Comparison of ENCODE assay signal across 9 cellular contexts in the genomic region with DNA sequence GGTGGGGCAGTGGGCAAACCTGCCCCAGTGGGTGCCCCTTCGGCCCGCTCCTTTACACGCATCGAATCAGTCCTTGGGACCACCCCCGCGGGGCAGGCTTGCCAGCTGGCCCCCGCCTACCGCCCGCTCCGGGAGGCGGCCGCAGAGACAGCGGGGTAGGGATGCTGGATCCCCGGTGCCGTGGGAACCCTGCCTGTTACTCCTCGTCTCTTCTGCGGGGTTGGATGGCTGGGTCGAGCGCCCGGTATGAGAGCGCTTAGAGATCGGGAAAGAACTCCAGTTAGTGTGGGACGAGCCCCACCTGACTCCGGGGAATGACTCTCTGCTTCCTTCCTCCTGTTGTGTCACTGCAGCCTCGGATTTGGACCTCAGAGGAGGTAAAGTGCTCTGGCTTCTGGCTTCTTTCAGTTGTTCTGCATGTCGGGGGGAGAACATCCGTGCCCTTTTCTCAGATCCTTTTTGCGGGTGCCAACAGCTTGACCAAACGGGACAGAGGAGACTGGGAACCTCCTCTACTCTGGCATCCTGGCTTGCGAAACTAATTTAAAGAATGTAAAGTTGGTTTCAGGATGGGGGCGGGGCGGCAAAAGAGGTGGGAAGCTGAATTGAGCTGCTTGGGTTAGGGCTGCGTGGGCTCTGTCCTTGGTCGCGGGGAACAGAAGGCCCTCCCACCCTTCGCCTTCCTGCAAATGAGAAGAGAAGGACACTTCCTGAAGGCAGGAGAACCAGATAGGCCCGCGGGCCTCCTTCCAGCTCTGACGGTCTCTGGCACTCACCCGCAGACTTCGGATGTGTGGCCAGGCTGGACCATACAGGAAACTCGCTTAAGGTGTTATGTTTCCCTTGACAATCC. TPM values are rescaled to one million over a fixed set of nuclear protein-coding genes. Genes with fewer than 3 reads are reported as not detected.
DNase-seq lines count a peak whose midpoint lies in the region; ATAC-seq, FAIRE-seq and TF ChIP-seq lines count a peak whose summit lies in the region.
"Had no signal": no experiment of that assay in that cellular context is flagged by ENCODE, and none has a peak within 500 bp of the region (broad histone marks: within the 10 kb centered on the region; RNA-seq: fewer than 3 reads in every experiment).

No MANE protein-coding gene starts in this region.

- H4K8ac ChIP-seq in mesendoderm (ENCODE audit: low read depth, low read length), result no peak overlapping the region

- no peaks in the 10 kb centered on the region for H4K20me1 ChIP-seq in endothelial cell of umbilical vein (replicated peaks; ENCODE audit: control insufficient read depth, extremely low read depth, insufficient read depth, low read length)

- H3K27ac ChIP-seq in endothelial cell of umbilical vein (ENCODE audit: insufficient read depth, low read depth, low read length) (no peak overlapping the region), mesendoderm (ENCODE audit: low read depth, low read length) (no peak overlapping the region), transverse colon (peak overlapping the region; percentile 67 to 86 (median 77))
- H3K27ac ChIP-seq: KMS-11 had no signal

- H3K4me1 ChIP-seq in endothelial cell of umbilical vein (ENCODE audit: control insufficient read depth, extremely low read depth, insufficient read depth, low read length) (peaks cover 17% of the 10 kb centered on the region), mesendoderm (ENCODE audit: control insufficient read depth, low read depth, low read length) (no peaks in the 10 kb centered on the region), transverse colon (peaks cover 0 to 15% (median 5%) of the 10 kb centered on the region in 4 donors)

- H3K27me3 ChIP-seq in endothelial cell of umbilical vein (ENCODE audit: control insufficient read depth in 2 of 2, insufficient read depth in 2 of 2, low read length in 2 of 2) (peaks cover 50 to 60% of the 10 kb centered on the region in 2 experiments), mesendoderm (ENCODE audit: insufficient read depth, low read length, poor library complexity) (peaks cover 1% of the 10 kb centered on the region), transverse colon (peaks cover 51% of the 10 kb centered on the region)

- H2BK15ac ChIP-seq in mesendoderm (replicated peaks; ENCODE audit: low read depth), result no peak overlapping the region

- TF ChIP-seq POLR2A in endothelial cell of umbilical vein (IDR thresholded peaks at IDR 0.05; ENCODE audit: low read depth, low read length) (no peak), transverse colon (IDR thresholded peaks at IDR 0.05) (no peak)

- in situ Hi-C loops in transverse colon (cut with MboI; ENCODE audit: low pct_ligation_motif_present in 1 of 4, low pct_unique_long_range_greater_than_20kb in 1 of 4, low sequenced_read_pairs in 3 of 4), result no loop called here

- H3K56ac ChIP-seq in mesendoderm (ENCODE audit: low read length), result peak overlapping the region; percentile 28

- CTCF ChIA-PET in endothelial cell of umbilical vein (lab: Charles Lee), result interaction anchor here (1.2 to 1.4 kb wide), 2 partner anchors 9 to 27 kb away, joined by 4 to 5 read pairs; a partner anchor contains a TSS

- H3K9me1 ChIP-seq in endothelial cell of umbilical vein (replicated peaks; ENCODE audit: control insufficient read depth, extremely low read depth, insufficient read depth, low read length), result no peaks in the 10 kb centered on the region

- H4K5ac ChIP-seq in mesendoderm (ENCODE audit: low read length), result no peak overlapping the region

- no peaks in the 10 kb centered on the region for H3K36me3 ChIP-seq in endothelial cell of umbilical vein (ENCODE audit: control insufficient read depth in 2 of 2, extremely low read depth in 1 of 2, insufficient read depth in 2 of 2, low read length in 2 of 2)
- H3K36me3 ChIP-seq in mesendoderm (ENCODE audit: control insufficient read depth, insufficient read depth, low read length), result no peaks in the 10 kb centered on the region
- no peaks in the 10 kb centered on the region for H3K36me3 ChIP-seq in transverse colon

- no peak overlapping the region for H2BK120ac ChIP-seq in mesendoderm (ENCODE audit: low read depth, low read length)

- H3K4ac ChIP-seq in mesendoderm (ENCODE audit: low read depth, low read length), result no peak overlapping the region

- POLR2A ChIA-PET in endothelial cell of umbilical vein (lab: Charles Lee), result no interaction called here

- DNase-seq in ELR (ENCODE audit: low read depth) (peak; percentile 92), endothelial cell of umbilical vein (ENCODE audit: low read depth, low spot score) (peak; percentile 30), mesendoderm (peak; percentile 77), transverse colon (peak; percentile 21), HK-2 (ENCODE audit: unreplicated experiment) (no peak)

- no peak overlapping the region for H3K23ac ChIP-seq in mesendoderm (ENCODE audit: low read length)

- H2AFZ ChIP-seq in endothelial cell of umbilical vein (ENCODE audit: low read depth, low read length), result peak overlapping the region; percentile 81

- TSS peak; percentile 45 for BruUV-seq in endothelial cell of umbilical vein (replicated peaks; lab: Mats Ljungman, UMichigan)

- no peak overlapping the region for H3K18ac ChIP-seq in mesendoderm (ENCODE audit: low read length)

- H3K4me2 ChIP-seq in endothelial cell of umbilical vein (ENCODE audit: insufficient read depth, low read length) (peak overlapping the region; percentile 39), mesendoderm (ENCODE audit: low read length) (peak overlapping the region; percentile 96)
- H3K4me2 ChIP-seq: KMS-11 had no signal

- peak overlapping the region; percentile 6 to 44 (median 38) for H3K4me3 ChIP-seq in endothelial cell of umbilical vein (replicated peaks in 1 of 3; ENCODE audit: insufficient read depth in 1 of 3, low read depth in 1 of 3, low read length in 3 of 3)
- H3K4me3 ChIP-seq in mesendoderm (ENCODE audit: low read length), result peak overlapping the region; percentile 33
- peak overlapping the region; percentile 28 to 53 (median 48) for H3K4me3 ChIP-seq in transverse colon

- H3K9me3 ChIP-seq in endothelial cell of umbilical vein (replicated peaks; ENCODE audit: control insufficient read depth, insufficient read depth, low read length) (no peaks in the 10 kb centered on the region), transverse colon (no peaks in the 10 kb centered on the region)

- ATAC-seq in SK-N-SH treated with all-trans-retinoic acid at 6 μM for 48 hours (peak; percentile 81), GM18858 (IDR thresholded peaks at IDR 0.05; ENCODE audit: unreplicated experiment) (no peak), HG02840 (IDR thresholded peaks at IDR 0.05; ENCODE audit: low FRiP score, unreplicated experiment) (no peak)

- no CpG with 5 or more reads among the region's 42 CpGs for WGBS in mesendoderm (ENCODE audit: extremely low coverage, insufficient coverage, low lambda C conversion rate)
- WGBS in transverse colon (ENCODE audit: low coverage in 1 of 2), 2 donors, result 13% methylated on average over 42 of the region's 42 CpGs; no CpG with 5 or more reads in 1 of the 2 donors

- FAIRE-seq in endothelial cell of umbilical vein (lab: Jason Lieb, UNC), result peak; percentile 15

- no peak for TF ChIP-seq EP300 in transverse colon (IDR thresholded peaks at IDR 0.05; ENCODE audit: low read depth)

- no peak overlapping the region for H2BK5ac ChIP-seq in mesendoderm (ENCODE audit: low read length)

- TF ChIP-seq CTCF in endothelial cell of umbilical vein (IDR thresholded peaks at IDR 0.05; ENCODE audit: extremely low read depth in 1 of 2, insufficient read depth in 1 of 2, low read depth in 1 of 2, low read length in 2 of 2), result no peak
- no peak for TF ChIP-seq CTCF in transverse colon (IDR thresholded peaks at IDR 0.05)

- H3K9ac ChIP-seq in endothelial cell of umbilical vein (replicated peaks; ENCODE audit: extremely low read depth, insufficient read depth, low read length) (no peak overlapping the region), mesendoderm (ENCODE audit: low read length) (peak overlapping the region; percentile 35)
- H3K9ac ChIP-seq: KMS-11 had no signal

- intact Hi-C loops in endothelial cell of umbilical vein (cut with micrococcal nuclease) (loop anchor here (2.0 kb wide), 1 partner anchor 27 kb away; a partner anchor contains a TSS), transverse colon (cut with DNase I; ENCODE audit: low total_unique reads) (no loop called here)

- H2AK5ac ChIP-seq in mesendoderm (ENCODE audit: low read length), result no peak overlapping the region

- H3K79me2 ChIP-seq in endothelial cell of umbilical vein (ENCODE audit: control insufficient read depth, insufficient read depth, low read length) (no peaks in the 10 kb centered on the region), mesendoderm (ENCODE audit: control insufficient read depth, insufficient read depth, low read length) (no peaks in the 10 kb centered on the region)

- dilution Hi-C loops in endothelial cell of umbilical vein (cut with MboI; ENCODE audit: extremely low pct_ligation_motif_present, low sequenced_read_pairs), result no loop called here

- H3K79me1 ChIP-seq in mesendoderm (ENCODE audit: low read length), result no peaks in the 10 kb centered on the region

RNA-seq across cellular contexts. Expression of a gene that starts 0.9 kb away (rescaled TPM):
- 2.2 and 2.3 TPM in 2 replicates for total RNA-seq in endothelial cell of umbilical vein
- 0.43 and 0.92 TPM in 2 replicates for polyA plus RNA-seq in endothelial cell of umbilical vein
- 0.50 and 0.75 TPM in 2 replicates for polyA plus RNA-seq in endothelial cell of umbilical vein (2011; cell fraction: cytosol; rRNA removed)
- 0.49 and 0.80 TPM in 2 replicates for polyA plus RNA-seq in endothelial cell of umbilical vein (2011; cell fraction: nucleus; rRNA removed)
- polyA plus RNA-seq in endothelial cell of umbilical vein (2012), result 0.42 and 1.0 TPM in 2 replicates
- polyA minus RNA-seq in endothelial cell of umbilical vein, result 0.78 and 1.6 TPM in 2 replicates
- not detected for polyA minus RNA-seq in endothelial cell of umbilical vein (2011; cell fraction: cytosol; rRNA and poly(A)+ RNA removed)
- polyA minus RNA-seq in endothelial cell of umbilical vein (2011; cell fraction: nucleus; rRNA and poly(A)+ RNA removed), result 0.34 and 1.4 TPM in 2 replicates
- 2.3 TPM for polyA plus RNA-seq in mesendoderm (2013, experiment 1 of 2)
- 2.7 TPM for polyA plus RNA-seq in mesendoderm (2013, experiment 2 of 2)
- 10 to 100 TPM in 2 of 4 donors, 1 to 10 TPM in 2; 5.6 to 19.7 (median 10.3) TPM for total RNA-seq in transverse colon

RNA-seq across cellular contexts. Expression of a gene that starts 26.9 kb away (rescaled TPM):
- total RNA-seq in endothelial cell of umbilical vein (not detected in 2 replicates), transverse colon (not detected)
- polyA plus RNA-seq in endothelial cell of umbilical vein, result not detected in 2 replicates
- polyA plus RNA-seq in endothelial cell of umbilical vein (2011; cell fraction: cytosol; rRNA removed), result not detected in 2 replicates
- polyA plus RNA-seq in endothelial cell of umbilical vein (2011; cell fraction: nucleus; rRNA removed), result not detected in 2 replicates
- not detected in 2 replicates for polyA plus RNA-seq in endothelial cell of umbilical vein (2012)
- polyA minus RNA-seq in endothelial cell of umbilical vein, result not detected in 2 replicates
- polyA minus RNA-seq in endothelial cell of umbilical vein (2011; cell fraction: cytosol; rRNA and poly(A)+ RNA removed), result not detected
- polyA minus RNA-seq in endothelial cell of umbilical vein (2011; cell fraction: nucleus; rRNA and poly(A)+ RNA removed), result not detected in 2 replicates
- polyA plus RNA-seq in mesendoderm (2013, experiment 1 of 2), result 0.34 TPM
- 0.11 TPM for polyA plus RNA-seq in mesendoderm (2013, experiment 2 of 2)

RNA-seq across cellular contexts. Expression of a gene that starts 29.2 kb away (rescaled TPM):
- total RNA-seq in endothelial cell of umbilical vein (not detected in 2 replicates), transverse colon (not detected)
- polyA plus RNA-seq in endothelial cell of umbilical vein, result not detected in 2 replicates
- not detected in 2 replicates for polyA plus RNA-seq in endothelial cell of umbilical vein (2011; cell fraction: cytosol; rRNA removed)
- not detected in 2 replicates for polyA plus RNA-seq in endothelial cell of umbilical vein (2011; cell fraction: nucleus; rRNA removed)
- not detected in 2 replicates for polyA plus RNA-seq in endothelial cell of umbilical vein (2012)
- not detected in 2 replicates for polyA minus RNA-seq in endothelial cell of umbilical vein
- not detected for polyA minus RNA-seq in endothelial cell of umbilical vein (2011; cell fraction: cytosol; rRNA and poly(A)+ RNA removed)
- polyA minus RNA-seq in endothelial cell of umbilical vein (2011; cell fraction: nucleus; rRNA and poly(A)+ RNA removed), result not detected in 2 replicates
- polyA plus RNA-seq in mesendoderm (2013, experiment 1 of 2), result 0.11 TPM
- polyA plus RNA-seq in mesendoderm (2013, experiment 2 of 2), result 0.06 TPM

Comparison
In these comparisons a context has a peak if more than half of its experiments do, and no peak if none do; other contexts are left out.
1. H3K27ac ChIP-seq: peak in transverse colon (4 of 4); none in endothelial cell of umbilical vein (single experiment) and mesendoderm (single experiment).
2. Peak in every context shown above with its lines, with median percentiles within 50 percentile points of each other: H3K4me3 ChIP-seq.